ENCODE assay signal across 10 cellular contexts in the genomic region with DNA sequence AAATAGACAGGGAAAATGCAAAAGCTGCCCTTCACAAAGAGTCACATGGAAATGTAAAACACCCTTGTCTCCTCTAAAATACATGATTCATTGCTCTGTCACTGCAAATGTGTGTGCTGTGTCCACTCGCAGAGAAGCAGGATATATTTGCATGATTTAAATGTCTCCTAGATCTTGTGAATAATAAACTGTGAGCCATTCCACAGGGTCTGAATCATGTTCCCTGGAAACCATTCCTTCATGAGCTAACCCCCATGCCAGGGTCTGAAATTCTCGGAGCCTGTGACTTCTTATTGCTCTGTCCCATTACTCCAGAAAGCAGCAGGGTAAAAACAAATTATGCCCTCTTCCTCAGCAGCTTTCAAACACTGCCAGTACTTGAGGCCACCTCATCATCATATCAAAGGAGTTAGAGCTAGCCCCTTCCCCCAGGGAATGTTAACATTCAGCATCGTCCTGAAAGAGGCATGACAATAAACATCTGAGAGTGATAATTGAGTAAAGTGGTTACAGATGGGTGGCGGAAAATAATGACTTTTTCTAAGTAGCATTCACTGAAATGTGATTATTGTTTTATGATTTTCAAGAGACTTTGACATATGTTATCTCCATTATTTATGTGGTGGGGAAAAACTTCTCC. TPM values are rescaled to one million over a fixed set of nuclear protein-coding genes. Genes with fewer than 3 reads are reported as not detected.
DNase-seq lines count a peak whose midpoint lies in the region; ATAC-seq and TF ChIP-seq lines count a peak whose summit lies in the region.
"Had no signal": no experiment of that assay in that cellular context is flagged by ENCODE, and none has a peak within 500 bp of the region (broad histone marks: within the 10 kb centered on the region; RNA-seq: fewer than 3 reads in every experiment).

No MANE protein-coding gene starts in this region.

- peak overlapping the region; percentile 32 for H3K9ac ChIP-seq in iPS-18a (ENCODE audit: low read length)

- H3K27ac ChIP-seq in iPS-18a (ENCODE audit: low read length), result no peak overlapping the region

- no peak for TF ChIP-seq CTCF in AG04449 (IDR thresholded peaks at IDR 0.05; ENCODE audit: insufficient read depth, low read length, missing control alignments)

- H3K4me3 ChIP-seq in AG04449 (ENCODE audit: low read depth, low read length) (no peak overlapping the region), iPS-18a (ENCODE audit: low read length) (peak overlapping the region; percentile 41)

- H3K36me3 ChIP-seq in iPS-18a (ENCODE audit: control insufficient read depth, low read depth, low read length), result no peaks in the 10 kb centered on the region

- DNase-seq in AG04449 (ENCODE audit: low read depth, low spot score), result peak; percentile 59
- DNase-seq in M059J (ENCODE audit: low read depth), result peak; percentile 93
- peak; percentile 25 for DNase-seq in SW480 (ENCODE audit: low spot score)
- DNase-seq in activated CD4-positive, CD25-positive, alpha-beta regulatory T cell treated with anti-CD3 and anti-CD28 coated beads, Interleukin-2, amount 50 U/mL, for 72 hours, result no peak
- no peak for DNase-seq in middle frontal gyrus (ENCODE audit: extremely low spot score, low spot score)
- DNase-seq: CD4-positive, CD25-positive, alpha-beta regulatory T cell; NCI-H446 had no signal

- H3K4me1 ChIP-seq in iPS-18a (ENCODE audit: control insufficient read depth, low read depth, low read length), result peaks cover 24% of the 10 kb centered on the region

- peaks cover 11% of the 10 kb centered on the region for H3K27me3 ChIP-seq in iPS-18a (ENCODE audit: control insufficient read depth, insufficient read depth, low read length)

- CTCF ChIA-PET in AG04449 (lab: Yijun Ruan, JAX), result interaction anchor here (0.8 to 1.2 kb wide), 3 partner anchors 65 to 637 kb away, joined by 3 to 5 read pairs (median 4); no protein-coding TSS in a partner anchor

- POLR2A ChIA-PET in AG04449 (lab: Yijun Ruan, JAX), result interaction anchor here (0.7 to 1.0 kb wide), 2 partner anchors 245 to 464 kb away, joined by 3 to 4 read pairs; no protein-coding TSS in a partner anchor

- no peaks in the 10 kb centered on the region for H3K9me3 ChIP-seq in iPS-18a (ENCODE audit: control insufficient read depth, low read depth, low read length)

- no peak for ATAC-seq in HG03025 (IDR thresholded peaks at IDR 0.05; ENCODE audit: low FRiP score, unreplicated experiment)
- no peak for ATAC-seq in GM21825 (IDR thresholded peaks at IDR 0.05; ENCODE audit: unreplicated experiment)

RNA-seq across cellular contexts. Expression of a gene that starts 11.7 kb away (rescaled TPM):
- total RNA-seq in M059J (2014; rRNA removed; shearing (Covaris generic)), result not detected in 2 replicates
- total RNA-seq: CD4-positive, CD25-positive, alpha-beta regulatory T cell had no signal

Comparison
In these comparisons a context has a peak if more than half of its experiments do, and no peak if none do; other contexts are left out.
1. DNase-seq: peak in AG04449 (single experiment), M059J (single experiment) and SW480 (single experiment); none in activated CD4-positive, CD25-positive, alpha-beta regulatory T cell treated with anti-CD3 and anti-CD28 coated beads, Interleukin-2, amount 50 U/mL, for 72 hours (single experiment) and middle frontal gyrus (single experiment).